Comparison of ENCODE assay signal across 18 cellular contexts in genomic region chr9:136597965-136598364, GRCh38. TPM values are rescaled to one million over a fixed set of nuclear protein-coding genes. Genes with fewer than 3 reads are reported as not detected.
DNase-seq lines count a peak whose midpoint lies in the region; ATAC-seq and TF ChIP-seq lines count a peak whose summit lies in the region.
"Had no signal": no experiment of that assay in that cellular context is flagged by ENCODE, and none has a peak within 500 bp of the region (broad histone marks: within the 10 kb centered on the region; RNA-seq: fewer than 3 reads in every experiment).

No MANE protein-coding gene starts in this region.

- no peak overlapping the region for H3K27ac ChIP-seq in right cardiac atrium (ENCODE audit: low read length)
- H3K27ac ChIP-seq in transverse colon, result peak overlapping the region in 1 of 4 donors; percentile 59

- WGBS in right cardiac atrium, result 84% methylated on average over 9 of the region's 9 CpGs
- WGBS in transverse colon (ENCODE audit: low coverage in 1 of 2), 2 donors, result 82% methylated on average over 9 of the region's 9 CpGs; no CpG with 5 or more reads in 1 of the 2 donors

- no peak for TF ChIP-seq EP300 in transverse colon (IDR thresholded peaks at IDR 0.05; ENCODE audit: low read depth)

- 0 out of 2 replicates have a peak, but pooled peaks have one; percentile 17 for TF ChIP-seq CTCF in WI38 (IDR thresholded peaks at IDR 0.05; ENCODE audit: low read depth, low read length)
- TF ChIP-seq CTCF in transverse colon (IDR thresholded peaks at IDR 0.05), result no peak

- no peaks in the 10 kb centered on the region for H3K9me3 ChIP-seq in right cardiac atrium (ENCODE audit: control insufficient read depth, low read length)
- H3K9me3 ChIP-seq in transverse colon, result no peaks in the 10 kb centered on the region
- H3K9me3 ChIP-seq: HAP-1 had no signal

- ATAC-seq in right cardiac atrium (no peak), left ventricle myocardium superior (no peak), left lobe of liver (peak; percentile 31)

- H3K4me3 Mint-ChIP-seq in activated naive CD8-positive, alpha-beta T cell treated with anti-CD3 and anti-CD28 coated beads for 36 hours, result no peak overlapping the region

- H3K27me3 ChIP-seq in right cardiac atrium (ENCODE audit: control insufficient read depth, insufficient read depth), result no peaks in the 10 kb centered on the region
- no peaks in the 10 kb centered on the region for H3K27me3 ChIP-seq in transverse colon

- H3K9me3 Mint-ChIP-seq in activated naive CD8-positive, alpha-beta T cell treated with anti-CD3 and anti-CD28 coated beads for 36 hours, result no peaks in the 10 kb centered on the region

- H3K36me3 Mint-ChIP-seq in activated naive CD8-positive, alpha-beta T cell treated with anti-CD3 and anti-CD28 coated beads for 36 hours, result no peaks in the 10 kb centered on the region

- no peaks in the 10 kb centered on the region for H3K4me1 Mint-ChIP-seq in activated naive CD8-positive, alpha-beta T cell treated with anti-CD3 and anti-CD28 coated beads for 36 hours

- H3K27me3 Mint-ChIP-seq in activated naive CD8-positive, alpha-beta T cell treated with anti-CD3 and anti-CD28 coated beads for 36 hours, result peaks cover 21% of the 10 kb centered on the region

- peak in 2 of 3 donors; percentile 39 to 46 for DNase-seq in right cardiac atrium
- DNase-seq in left ventricle myocardium superior, result no peak
- DNase-seq in left lobe of liver (ENCODE audit: low spot score), result no peak
- DNase-seq in dermis blood vessel endothelial cell, result no peak
- DNase-seq in activated naive CD8-positive, alpha-beta T cell treated with anti-CD3 and anti-CD28 coated beads for 36 hours, result no peak
- no peak for DNase-seq in glomerular visceral epithelial cell (ENCODE audit: extremely low spot score)
- no peak for DNase-seq in transverse colon
- DNase-seq: COR-L47, Karpas-422, MM.1S, NCI-H1092 treated with DMSO at 0.1 percent for 48 hours, NCI-H1694, NCI-H2107, NCI-H2227 treated with DMSO at 0.1 percent for 48 hours, NCI-H524, SIG-M5 had no signal

- H3K36me3 ChIP-seq in transverse colon, result no peaks in the 10 kb centered on the region
- H3K36me3 ChIP-seq: HAP-1 had no signal

- no peak for TF ChIP-seq POLR2A in transverse colon (IDR thresholded peaks at IDR 0.05)

- in situ Hi-C loops in transverse colon (cut with MboI; ENCODE audit: low pct_ligation_motif_present in 1 of 4, low pct_unique_long_range_greater_than_20kb in 1 of 4, low sequenced_read_pairs in 3 of 4), result no loop called here

- intact Hi-C loops in right cardiac atrium (cut with DNase I) (no loop called here), left ventricle myocardium superior (cut with micrococcal nuclease) (no loop called here), transverse colon (cut with DNase I; ENCODE audit: low total_unique reads) (no loop called here)

- no peak overlapping the region for H3K4me3 ChIP-seq in right cardiac atrium (ENCODE audit: low read length)
- no peak overlapping the region for H3K4me3 ChIP-seq in WI38 (ENCODE audit: low read depth, low read length)
- H3K4me3 ChIP-seq in transverse colon, result no peak overlapping the region
- H3K4me3 ChIP-seq: HAP-1 had no signal

- H3K4me1 ChIP-seq in right cardiac atrium (ENCODE audit: control insufficient read depth, insufficient read depth, low read length) (no peaks in the 10 kb centered on the region), transverse colon (peaks cover 13 to 34% (median 28%) of the 10 kb centered on the region in 4 donors)
- H3K4me1 ChIP-seq: HAP-1 had no signal

- H3K27ac Mint-ChIP-seq in activated naive CD8-positive, alpha-beta T cell treated with anti-CD3 and anti-CD28 coated beads for 36 hours, result no peak overlapping the region

RNA-seq across cellular contexts. Expression of gene NOTCH1, which starts 52.1 kb away (rescaled TPM):
- 10 to 100 TPM; 20.4 to 31.9 (median 29.4) TPM for total RNA-seq in right cardiac atrium
- polyA plus RNA-seq in right cardiac atrium, result 10.8 TPM
- total RNA-seq in left ventricle myocardium superior, result 15.4 TPM
- 31.9 TPM for total RNA-seq in left lobe of liver
- 157 and 319 TPM in 2 replicates for total RNA-seq in dermis blood vessel endothelial cell
- 10 to 100 TPM; 48.2 to 51.6 TPM for total RNA-seq in activated naive CD8-positive, alpha-beta T cell treated with anti-CD3 and anti-CD28 coated beads for 36 hours
- 100 to 1,000 TPM in 2 of 4 donors, 10 to 100 TPM in 2; 48.2 to 154 (median 98.2) TPM for total RNA-seq in transverse colon

Comparison
In these comparisons a context has a peak if more than half of its experiments do, and no peak if none do; other contexts are left out.
1. DNase-seq: peak in right cardiac atrium (2 of 3); none in left ventricle myocardium superior (single experiment), left lobe of liver (single experiment), dermis blood vessel endothelial cell (single experiment), activated naive CD8-positive, alpha-beta T cell treated with anti-CD3 and anti-CD28 coated beads for 36 hours (single experiment), glomerular visceral epithelial cell (single experiment) and transverse colon (single experiment).